ENCODE assay signal across 11 cellular contexts in the genomic region with DNA sequence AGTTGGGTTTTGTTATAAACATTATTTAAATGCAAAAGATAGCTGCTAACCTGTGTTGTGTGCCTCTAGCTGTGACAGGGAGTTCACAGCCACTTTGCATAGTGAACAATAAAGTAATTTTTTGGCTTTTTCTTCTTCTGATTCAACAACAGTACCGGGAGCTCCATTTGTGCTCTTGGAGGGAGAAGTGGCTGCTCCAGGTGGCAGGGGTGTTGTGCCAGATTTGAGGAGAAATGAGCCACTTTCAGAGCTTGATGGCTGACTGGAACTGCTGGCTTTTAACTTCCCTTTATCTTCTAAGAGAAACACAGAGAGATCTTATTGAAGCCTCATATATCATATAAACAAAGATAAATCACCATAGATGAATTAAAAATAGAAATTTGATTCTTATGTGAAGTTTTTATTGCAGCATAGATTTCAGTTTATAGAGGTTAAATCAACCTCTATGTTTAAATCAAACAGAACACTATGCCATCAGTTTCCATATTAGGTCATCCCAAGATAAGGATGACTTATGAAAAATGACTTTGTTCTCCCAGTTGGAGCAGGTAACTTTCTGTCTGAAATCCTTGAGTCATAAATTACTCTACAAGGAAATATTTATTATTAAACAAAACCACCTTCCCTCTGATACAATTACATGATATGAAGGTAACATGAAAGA.
"Had no signal": no experiment of that assay in that cellular context is flagged by ENCODE, and none has a peak within 500 bp of the region (broad histone marks: within the 10 kb centered on the region; RNA-seq: fewer than 3 reads in every experiment).

No MANE protein-coding gene starts in this region.

- H3K27me3 ChIP-seq: dorsolateral prefrontal cortex, esophagus muscularis mucosa, tibial artery had no signal

- H3K27ac ChIP-seq: dorsolateral prefrontal cortex, esophagus muscularis mucosa, parathyroid adenoma, tibial artery had no signal

- H3K9me3 Mint-ChIP-seq: activated naive CD8-positive, alpha-beta T cell treated with anti-CD3 and anti-CD28 coated beads, Interleukin-2, amount 10 ng/mL, durations not matched to agents 7 days and 5 days; memory B cell had no signal

- H3K27ac Mint-ChIP-seq: activated naive CD8-positive, alpha-beta T cell treated with anti-CD3 and anti-CD28 coated beads, Interleukin-2, amount 10 ng/mL, durations not matched to agents 7 days and 5 days; immature natural killer cell; memory B cell; T-helper 17 cell had no signal

- DNase-seq: activated gamma-delta T cell treated with Interleukin-2 at 50 U/mL for 16 hours; activated naive CD8-positive, alpha-beta T cell treated with anti-CD3 and anti-CD28 coated beads, Interleukin-2, amount 10 ng/mL, durations not matched to agents 7 days and 5 days; activated T-cell treated with anti-CD3 and anti-CD28 coated beads, Interleukin-2, amount 50 U/mL, for 1 hour; anterior cingulate cortex; immature natural killer cell; T-helper 17 cell; tibial artery had no signal

- H3K4me1 Mint-ChIP-seq: activated naive CD8-positive, alpha-beta T cell treated with anti-CD3 and anti-CD28 coated beads, Interleukin-2, amount 10 ng/mL, durations not matched to agents 7 days and 5 days; immature natural killer cell; T-helper 17 cell had no signal

- H3K4me3 ChIP-seq: dorsolateral prefrontal cortex, esophagus muscularis mucosa, tibial artery had no signal

- H3K4me1 ChIP-seq: parathyroid adenoma, tibial artery had no signal

- H3K4me3 Mint-ChIP-seq: activated naive CD8-positive, alpha-beta T cell treated with anti-CD3 and anti-CD28 coated beads, Interleukin-2, amount 10 ng/mL, durations not matched to agents 7 days and 5 days; immature natural killer cell; memory B cell; T-helper 17 cell had no signal

- H3K9me3 ChIP-seq: esophagus muscularis mucosa, tibial artery had no signal

- H3K36me3 Mint-ChIP-seq: activated naive CD8-positive, alpha-beta T cell treated with anti-CD3 and anti-CD28 coated beads, Interleukin-2, amount 10 ng/mL, durations not matched to agents 7 days and 5 days; immature natural killer cell; memory B cell had no signal

- H3K27me3 Mint-ChIP-seq: activated naive CD8-positive, alpha-beta T cell treated with anti-CD3 and anti-CD28 coated beads, Interleukin-2, amount 10 ng/mL, durations not matched to agents 7 days and 5 days had no signal

- H3K36me3 ChIP-seq: esophagus muscularis mucosa, tibial artery had no signal

- ATAC-seq: T-helper 17 cell had no signal
